ENCODE assay signal across 1 cellular context in genomic region chr3:116046350-116046749, GRCh38.
TF ChIP-seq lines count a peak whose summit lies in the region.

No MANE protein-coding gene starts in this region.

TF ChIP-seq in SK-N-SH, 30 proteins besides CTCF, POLR2A, EP300 and RAD21 (continued from another document):
- TF ChIP-seq IRF3 (IDR thresholded peaks at IDR 0.05; ENCODE audit: low read depth, low read length) (no peak), RXRA (IDR thresholded peaks at IDR 0.05; ENCODE audit: borderline replicate concordance, low read depth) (no peak), JUND (IDR thresholded peaks at IDR 0.05) (no peak), USF2 (IDR thresholded peaks at IDR 0.05; ENCODE audit: borderline replicate concordance, low read depth, low read length) (no peak)
